9 cellular contexts compared by ENCODE assay signal in genomic region chr13:23621316-23621645, GRCh38. TPM values are rescaled to one million over a fixed set of nuclear protein-coding genes. Genes with fewer than 3 reads are reported as not detected.
A peak's percentile ranks its signal among the peaks of the same experiment; 100 is the strongest.
DNase-seq lines count a peak whose midpoint lies in the region; ATAC-seq, FAIRE-seq and TF ChIP-seq lines count a peak whose summit lies in the region.
"Had no signal": no experiment of that assay in that cellular context is flagged by ENCODE, and none has a peak within 500 bp of the region (broad histone marks: within the 10 kb centered on the region; RNA-seq: fewer than 3 reads in every experiment).

No MANE protein-coding gene starts in this region.

- H3K4me3 Mint-ChIP-seq in activated CD8-positive, alpha-beta T cell treated with anti-CD3 and anti-CD28 coated beads for 36 hours, result no peak overlapping the region
- no peak overlapping the region for H3K4me3 Mint-ChIP-seq in activated CD8-positive, alpha-beta T cell treated with anti-CD3 and anti-CD28 coated beads, Interleukin-2, amount 10 ng/mL, durations not matched to agents 7 days and 5 days
- H3K4me3 Mint-ChIP-seq in CD8-positive, alpha-beta T cell, result no peak overlapping the region

- H3K79me2 ChIP-seq in fibroblast of lung (ENCODE audit: control insufficient read depth, insufficient read depth, low read length), result no peaks in the 10 kb centered on the region

- H3K4me2 ChIP-seq in fibroblast of lung (ENCODE audit: extremely low read depth, insufficient read depth, low read length), result no peak overlapping the region
- H3K4me2 ChIP-seq: BLaER1 treated with 17β-estradiol and CSF1 and Interleukin-3, amounts not matched to agents 10 nM and 100 nM had no signal

- peaks cover 2% of the 10 kb centered on the region for H3K27me3 Mint-ChIP-seq in activated CD8-positive, alpha-beta T cell treated with anti-CD3 and anti-CD28 coated beads for 36 hours
- H3K27me3 Mint-ChIP-seq in activated CD8-positive, alpha-beta T cell treated with anti-CD3 and anti-CD28 coated beads, Interleukin-2, amount 10 ng/mL, durations not matched to agents 7 days and 5 days (ENCODE audit: low read depth), result peaks cover 11% of the 10 kb centered on the region
- no peaks in the 10 kb centered on the region for H3K27me3 Mint-ChIP-seq in CD8-positive, alpha-beta T cell (ENCODE audit: low read depth)

- no peak overlapping the region for H2AFZ ChIP-seq in fibroblast of lung (ENCODE audit: low read length)

- H3K36me3 Mint-ChIP-seq in activated CD8-positive, alpha-beta T cell treated with anti-CD3 and anti-CD28 coated beads for 36 hours (ENCODE audit: low read depth), result no peaks in the 10 kb centered on the region
- H3K36me3 Mint-ChIP-seq in activated CD8-positive, alpha-beta T cell treated with anti-CD3 and anti-CD28 coated beads, Interleukin-2, amount 10 ng/mL, durations not matched to agents 7 days and 5 days (ENCODE audit: low read depth), result no peaks in the 10 kb centered on the region
- no peaks in the 10 kb centered on the region for H3K36me3 Mint-ChIP-seq in CD8-positive, alpha-beta T cell

- no peak overlapping the region for H3K4me3 ChIP-seq in fibroblast of lung (replicated peaks in 1 of 4; ENCODE audit: control extremely low read depth in 1 of 4, insufficient read depth in 1 of 4, low read depth in 3 of 4, low read length in 4 of 4)
- H3K4me3 ChIP-seq in CD8-positive, alpha-beta T cell (ENCODE audit: low read depth, low read length), result no peak overlapping the region
- H3K4me3 ChIP-seq: BLaER1 treated with 17β-estradiol and CSF1 and Interleukin-3, amounts not matched to agents 10 nM and 100 nM had no signal

- CTCF ChIA-PET in activated CD8-positive, alpha-beta T cell treated with anti-CD3 and anti-CD28 coated beads for 36 hours (lab: Charles Lee), result interaction anchor here (0.6 to 0.7 kb wide), 2 partner anchors 10 to 340 kb away, joined by 3 read pairs; no protein-coding TSS in a partner anchor
- CTCF ChIA-PET in activated CD8-positive, alpha-beta T cell treated with anti-CD3 and anti-CD28 coated beads, Interleukin-2, amount 10 ng/mL, durations not matched to agents 7 days and 5 days (lab: Charles Lee), result no interaction called here
- CTCF ChIA-PET in CD8-positive, alpha-beta T cell (lab: Charles Lee), result no interaction called here

- ATAC-seq in activated CD8-positive, alpha-beta T cell treated with anti-CD3 and anti-CD28 coated beads for 36 hours, result peak; percentile 86
- ATAC-seq in activated CD8-positive, alpha-beta T cell treated with anti-CD3 and anti-CD28 coated beads, Interleukin-2, amount 10 ng/mL, durations not matched to agents 7 days and 5 days, result no peak
- no peak for ATAC-seq in CD8-positive, alpha-beta T cell

- peaks cover 27% of the 10 kb centered on the region for H3K4me1 ChIP-seq in fibroblast of lung (ENCODE audit: control insufficient read depth, extremely low read depth, insufficient read depth, low read length)
- H3K4me1 ChIP-seq in CD8-positive, alpha-beta T cell (ENCODE audit: insufficient read depth, low read length), result no peaks in the 10 kb centered on the region

- H3K27me3 ChIP-seq in fibroblast of lung (ENCODE audit: control insufficient read depth, insufficient read depth, low read length), result no peaks in the 10 kb centered on the region
- H3K27me3 ChIP-seq in CD8-positive, alpha-beta T cell (ENCODE audit: insufficient read depth, low read length), result no peaks in the 10 kb centered on the region

- no peaks in the 10 kb centered on the region for H3K9me3 Mint-ChIP-seq in activated CD8-positive, alpha-beta T cell treated with anti-CD3 and anti-CD28 coated beads for 36 hours
- H3K9me3 Mint-ChIP-seq in activated CD8-positive, alpha-beta T cell treated with anti-CD3 and anti-CD28 coated beads, Interleukin-2, amount 10 ng/mL, durations not matched to agents 7 days and 5 days (ENCODE audit: insufficient read depth), result no peaks in the 10 kb centered on the region
- H3K9me3 Mint-ChIP-seq in CD8-positive, alpha-beta T cell, result no peaks in the 10 kb centered on the region

- H3K27ac Mint-ChIP-seq in activated CD8-positive, alpha-beta T cell treated with anti-CD3 and anti-CD28 coated beads for 36 hours, result no peak overlapping the region
- H3K27ac Mint-ChIP-seq in activated CD8-positive, alpha-beta T cell treated with anti-CD3 and anti-CD28 coated beads, Interleukin-2, amount 10 ng/mL, durations not matched to agents 7 days and 5 days, result no peak overlapping the region
- no peak overlapping the region for H3K27ac Mint-ChIP-seq in CD8-positive, alpha-beta T cell

- H3K9ac ChIP-seq in fibroblast of lung (ENCODE audit: insufficient read depth, low read length), result no peak overlapping the region
- H3K9ac ChIP-seq: BLaER1 treated with 17β-estradiol and CSF1 and Interleukin-3, amounts not matched to agents 10 nM and 100 nM had no signal

- peak; percentile 36 for DNase-seq in activated CD8-positive, alpha-beta T cell treated with anti-CD3 and anti-CD28 coated beads for 36 hours
- DNase-seq in activated CD8-positive, alpha-beta T cell treated with anti-CD3 and anti-CD28 coated beads, Interleukin-2, amount 10 ng/mL, durations not matched to agents 7 days and 5 days, result no peak
- peak; percentile 47 for DNase-seq in HTR-8/SVneo (ENCODE audit: insufficient read length, low spot score)
- DNase-seq in fibroblast of lung (ENCODE audit: low read depth in 2 of 2), result peak; percentile 79 to 95
- DNase-seq in stimulated activated CD8-positive, alpha-beta memory T cell treated with anti-CD3 and anti-CD28 coated beads, Interleukin-4, amount 100 ng/mL, for 48 hours, result peak; percentile 32
- no peak for DNase-seq in NCI-H146 treated with DMSO at 0.1 percent for 48 hours (lab: John Stamatoyannopoulos, UW; ENCODE audit: unreplicated experiment)
- DNase-seq in CD8-positive, alpha-beta T cell, result no peak
- DNase-seq in NCI-H345 treated with DMSO at 0.1 percent for 48 hours (lab: John Stamatoyannopoulos, UW; ENCODE audit: unreplicated experiment), result no peak

- H3K36me3 ChIP-seq in fibroblast of lung (ENCODE audit: control insufficient read depth, insufficient read depth, low read length), result peaks cover 3% of the 10 kb centered on the region
- H3K36me3 ChIP-seq in CD8-positive, alpha-beta T cell (ENCODE audit: insufficient read depth, low read length), result no peaks in the 10 kb centered on the region
- H3K36me3 ChIP-seq: BLaER1 treated with 17β-estradiol and CSF1 and Interleukin-3, amounts not matched to agents 10 nM and 100 nM had no signal

- H3K27ac ChIP-seq in fibroblast of lung (ENCODE audit: insufficient read depth, low read length), result peak overlapping the region; percentile 84
- no peak overlapping the region for H3K27ac ChIP-seq in CD8-positive, alpha-beta T cell (ENCODE audit: low read depth, low read length)
- H3K27ac ChIP-seq: BLaER1 treated with 17β-estradiol and CSF1 and Interleukin-3, amounts not matched to agents 10 nM and 100 nM had no signal

- intact Hi-C loops in activated CD8-positive, alpha-beta T cell treated with anti-CD3 and anti-CD28 coated beads for 36 hours (cut with micrococcal nuclease), result no loop called here
- intact Hi-C loops in CD8-positive, alpha-beta T cell (cut with DNase I, micrococcal nuclease), result no loop called here

- FAIRE-seq in HTR-8/SVneo (lab: Jason Lieb, UNC), result no peak

- no peak for TF ChIP-seq CTCF in activated CD8-positive, alpha-beta T cell treated with anti-CD3 and anti-CD28 coated beads for 36 hours (IDR thresholded peaks at IDR 0.05)
- TF ChIP-seq CTCF in fibroblast of lung (conservative IDR thresholded peaks at IDR 0.05 in 1 of 2, IDR thresholded peaks at IDR 0.05 in 1 of 2; ENCODE audit: low read depth in 1 of 2, low read length in 2 of 2), result no peak
- TF ChIP-seq CTCF in CD8-positive, alpha-beta T cell (IDR thresholded peaks at IDR 0.05), result no peak

- POLR2A ChIA-PET in activated CD8-positive, alpha-beta T cell treated with anti-CD3 and anti-CD28 coated beads for 36 hours (lab: Charles Lee), result no interaction called here
- POLR2A ChIA-PET in activated CD8-positive, alpha-beta T cell treated with anti-CD3 and anti-CD28 coated beads, Interleukin-2, amount 10 ng/mL, durations not matched to agents 7 days and 5 days (lab: Charles Lee), result no interaction called here
- POLR2A ChIA-PET in CD8-positive, alpha-beta T cell (lab: Charles Lee), result no interaction called here

- no peaks in the 10 kb centered on the region for H3K4me1 Mint-ChIP-seq in activated CD8-positive, alpha-beta T cell treated with anti-CD3 and anti-CD28 coated beads for 36 hours (ENCODE audit: low read depth)
- H3K4me1 Mint-ChIP-seq in activated CD8-positive, alpha-beta T cell treated with anti-CD3 and anti-CD28 coated beads, Interleukin-2, amount 10 ng/mL, durations not matched to agents 7 days and 5 days (ENCODE audit: low read depth), result no peaks in the 10 kb centered on the region
- no peaks in the 10 kb centered on the region for H3K4me1 Mint-ChIP-seq in CD8-positive, alpha-beta T cell (ENCODE audit: low read depth)

- no peaks in the 10 kb centered on the region for H3K9me3 ChIP-seq in fibroblast of lung (ENCODE audit: control insufficient read depth, insufficient read depth, low read depth, low read length)
- no peaks in the 10 kb centered on the region for H3K9me3 ChIP-seq in CD8-positive, alpha-beta T cell (ENCODE audit: low read length)

- no peaks in the 10 kb centered on the region for H4K20me1 ChIP-seq in fibroblast of lung (ENCODE audit: control insufficient read depth, extremely low read depth, insufficient read depth, low read length)
- H4K20me1 ChIP-seq: BLaER1 treated with 17β-estradiol and CSF1 and Interleukin-3, amounts not matched to agents 10 nM and 100 nM had no signal

RNA-seq across cellular contexts. Expression of gene TNFRSF19, which starts 51.1 kb away (rescaled TPM):
- not detected for total RNA-seq in activated CD8-positive, alpha-beta T cell treated with anti-CD3 and anti-CD28 coated beads for 36 hours
- total RNA-seq in activated CD8-positive, alpha-beta T cell treated with anti-CD3 and anti-CD28 coated beads, Interleukin-2, amount 10 ng/mL, durations not matched to agents 7 days and 5 days, result under 1 TPM in 1 of 2 experiments, not detected in 1; 0.11 TPM
- 214 and 330 TPM in 2 replicates for total RNA-seq in fibroblast of lung
- polyA plus RNA-seq in fibroblast of lung, result 210 and 260 TPM in 2 replicates
- polyA plus RNA-seq in fibroblast of lung (2012), result 129 and 132 TPM in 2 replicates
- polyA minus RNA-seq in fibroblast of lung (ENCODE audit: low replicate concordance), result 159 and 193 TPM in 2 replicates
- total RNA-seq in CD8-positive, alpha-beta T cell, result not detected

Comparison
In these comparisons a context has a peak if more than half of its experiments do, and no peak if none do; other contexts are left out.
1. DNase-seq: peak in activated CD8-positive, alpha-beta T cell treated with anti-CD3 and anti-CD28 coated beads for 36 hours (single experiment), HTR-8/SVneo (single experiment), fibroblast of lung (2 of 2) and stimulated activated CD8-positive, alpha-beta memory T cell treated with anti-CD3 and anti-CD28 coated beads, Interleukin-4, amount 100 ng/mL, for 48 hours (single experiment); none in activated CD8-positive, alpha-beta T cell treated with anti-CD3 and anti-CD28 coated beads, Interleukin-2, amount 10 ng/mL, durations not matched to agents 7 days and 5 days (single experiment), NCI-H146 treated with DMSO at 0.1 percent for 48 hours (single experiment), CD8-positive, alpha-beta T cell (0 of 7) and NCI-H345 treated with DMSO at 0.1 percent for 48 hours (single experiment).
2. RNA of gene TNFRSF19, which starts 51.1 kb away (total RNA-seq): 214 to 330 TPM in fibroblast of lung; 0.11 TPM in activated CD8-positive, alpha-beta T cell treated with anti-CD3 and anti-CD28 coated beads, Interleukin-2, amount 10 ng/mL, durations not matched to agents 7 days and 5 days, not detected in activated CD8-positive, alpha-beta T cell treated with anti-CD3 and anti-CD28 coated beads for 36 hours and not detected in CD8-positive, alpha-beta T cell; every median in the first group is over 100 times any median in the second.